ENCODE assay signal across 8 cellular contexts in the genomic region with DNA sequence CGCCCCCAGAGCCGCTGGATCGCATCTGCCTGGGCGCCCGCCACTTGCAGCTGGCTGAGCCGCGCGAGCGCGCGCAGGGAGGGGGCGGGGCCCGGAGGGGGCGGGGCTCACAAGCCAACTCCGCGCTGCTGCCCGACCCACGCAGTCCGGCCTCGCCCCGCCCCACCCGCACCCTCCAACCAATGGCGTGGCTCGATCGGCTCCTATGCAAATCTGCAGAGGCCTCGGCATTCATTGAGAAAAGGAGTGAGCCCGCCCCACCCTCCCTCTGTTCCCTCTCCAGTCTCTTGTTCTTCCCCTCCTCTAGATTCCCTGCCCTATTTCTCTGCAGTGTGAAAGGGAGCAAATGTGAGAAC. TPM values are rescaled to one million over a fixed set of nuclear protein-coding genes. Genes with fewer than 3 reads are reported as not detected.
A peak's percentile ranks its signal among the peaks of the same experiment; 100 is the strongest.
DNase-seq lines count a peak whose midpoint lies in the region; ATAC-seq and TF ChIP-seq lines count a peak whose summit lies in the region.

TSS of gene ALK (minus strand) at position 27 of the 356 bp plus-strand sequence. CDS start 927 bp downstream, outside the sequence.

- H3K4me3 ChIP-seq in CD4-positive, alpha-beta memory T cell (ENCODE audit: low read length in 2 of 2), result no peak within 1 kb of the TSS
- H3K4me3 ChIP-seq in PC-3 (ENCODE audit: low read length) (peak within 1 kb of the TSS; percentile 77), fibroblast of villous mesenchyme (ENCODE audit: low read depth, low read length) (peak within 1 kb of the TSS; percentile 6), neural cell (ENCODE audit: low read length) (peak within 1 kb of the TSS; percentile 88)

- POLR2A ChIA-PET in CD4-positive, alpha-beta memory T cell (lab: Charles Lee; ENCODE audit: partially characterized antibody), result no interaction called here
- POLR2A ChIA-PET in PC-3 (lab: Charles Lee; ENCODE audit: unreplicated experiment), result no interaction called here

- peaks cover 15% of the 10 kb centered on the region for H3K4me1 ChIP-seq in CD4-positive, alpha-beta memory T cell (ENCODE audit: insufficient read depth, low read length)
- H3K4me1 ChIP-seq in PC-3 (ENCODE audit: insufficient read depth, low read length), result peaks cover 13% of the 10 kb centered on the region; the same call in 1 of the 2 replicates

- DNase-seq in CD4-positive, alpha-beta memory T cell, result peak; percentile 9 to 47 (median 11)
- DNase-seq in HUDEP-2 (lab: John Stamatoyannopoulos, UW; ENCODE audit: unreplicated experiment in 76 of 76) (peak in 51 of 76 experiments; percentile 2 to 69 (median 39)), PC-3 (peak; percentile 93), fibroblast of villous mesenchyme (ENCODE audit: low read depth) (peak; percentile 60), stromal cell of bone marrow (ENCODE audit: low read depth) (peak; percentile 65)
- DNase-seq in activated effector memory CD4-positive, alpha-beta T cell treated with anti-CD3 and anti-CD28 coated beads, Interleukin-2, amount 50 U/mL, for 16 hours, result peak; percentile 81

- peaks cover 42 to 45% of the 10 kb centered on the region in 2 donors for H3K27me3 Mint-ChIP-seq in CD4-positive, alpha-beta memory T cell

- H3K9ac ChIP-seq in PC-3 (ENCODE audit: low read length) (no peak within 1 kb of the TSS), neural cell (ENCODE audit: low read length) (peak within 1 kb of the TSS; percentile 65)

- no peaks in the 10 kb centered on the region for H3K9me2 ChIP-seq in PC-3 (replicated peaks; ENCODE audit: low read length)
- H3K9me2 ChIP-seq in neural cell (ENCODE audit: insufficient read depth, low read length), result no peaks in the 10 kb centered on the region

- H3K27me3 ChIP-seq in CD4-positive, alpha-beta memory T cell (ENCODE audit: insufficient read depth, low read length), result peaks cover 27% of the 10 kb centered on the region
- peaks cover 11% of the 10 kb centered on the region; the same call in 1 of the 2 replicates for H3K27me3 ChIP-seq in PC-3 (ENCODE audit: low read length)
- peaks cover 36% of the 10 kb centered on the region for H3K27me3 ChIP-seq in neural cell (ENCODE audit: insufficient read depth, low read depth, low read length)

- no TSS peak for BruUV-seq in PC-3 (replicated peaks; lab: Mats Ljungman, UMichigan)

- H2AFZ ChIP-seq in PC-3 (ENCODE audit: low read length) (peak within 1 kb of the TSS; percentile 87), neural cell (ENCODE audit: low read depth, low read length) (peak within 1 kb of the TSS; percentile 38)

- CTCF ChIA-PET in CD4-positive, alpha-beta memory T cell (lab: Charles Lee; ENCODE audit: partially characterized antibody), result interaction anchor here (1.3 to 4.4 kb wide), 4 partner anchors 8 to 150 kb away, joined by 3 to 21 read pairs (median 4); no protein-coding TSS in a partner anchor
- CTCF ChIA-PET in PC-3 (lab: Charles Lee), result interaction anchor here (0.6 kb wide), 2 partner anchors 115 to 627 kb away, joined by 3 to 7 read pairs; no protein-coding TSS in a partner anchor

- TF ChIP-seq CTCF in PC-3 (conservative IDR thresholded peaks at IDR 0.05; ENCODE audit: low read depth, low read length) (no peak), fibroblast of villous mesenchyme (IDR thresholded peaks at IDR 0.05; ENCODE audit: insufficient read depth, low read depth, low read length) (no peak), neural cell (IDR thresholded peaks at IDR 0.05; ENCODE audit: poor library complexity, severe bottlenecking) (no peak)

- peak within 1 kb of the TSS; percentile 93 for H3K4me2 ChIP-seq in PC-3 (ENCODE audit: low read length)
- H3K4me2 ChIP-seq in neural cell (ENCODE audit: low read length), result peak within 1 kb of the TSS; percentile 78

- intact Hi-C loops in CD4-positive, alpha-beta memory T cell (cut with micrococcal nuclease), result no loop called here
- intact Hi-C loops in PC-3 (cut with micrococcal nuclease), result loop anchor here (5.0 kb wide), 2 partner anchors 259 to 624 kb away; no protein-coding TSS in a partner anchor

- no peak within 1 kb of the TSS for H3K27ac ChIP-seq in CD4-positive, alpha-beta memory T cell (ENCODE audit: low read depth, low read length)
- H3K27ac ChIP-seq in PC-3 (ENCODE audit: low read length) (no peak within 1 kb of the TSS), neural cell (ENCODE audit: low read length) (no peak within 1 kb of the TSS)

- H3K9me3 Mint-ChIP-seq in CD4-positive, alpha-beta memory T cell, result peaks cover 3 to 10% (median 7%) of the 10 kb centered on the region in 8 donors

- H3K79me2 ChIP-seq in PC-3 (ENCODE audit: low read length) (no peaks in the 10 kb centered on the region), neural cell (replicated peaks; ENCODE audit: insufficient read depth, low read length) (peaks cover 10% of the 10 kb centered on the region)

- H3F3A ChIP-seq in PC-3 (ENCODE audit: low read length, unreplicated experiment), result no peaks in the 10 kb centered on the region
- H3F3A ChIP-seq in neural cell (ENCODE audit: insufficient read depth, low read length, poor library complexity, severe bottlenecking), result no peaks in the 10 kb centered on the region

- H3K36me3 ChIP-seq in CD4-positive, alpha-beta memory T cell (ENCODE audit: insufficient read depth, low read length), result no peaks in the 10 kb centered on the region
- H3K36me3 ChIP-seq in PC-3 (ENCODE audit: low read depth, low read length), result no peaks in the 10 kb centered on the region
- H3K36me3 ChIP-seq in neural cell (ENCODE audit: insufficient read depth, low read length), result no peaks in the 10 kb centered on the region

- H3K36me3 Mint-ChIP-seq in CD4-positive, alpha-beta memory T cell, result no peaks in the 10 kb centered on the region

- ATAC-seq in PC-3 (peak; percentile 96), GM21447 (IDR thresholded peaks at IDR 0.05; ENCODE audit: unreplicated experiment) (no peak)

- no peak for TF ChIP-seq RAD21 in neural cell (conservative IDR thresholded peaks at IDR 0.05)

- H3K4me1 Mint-ChIP-seq in CD4-positive, alpha-beta memory T cell, result peaks cover 1 to 20% (median 11%) of the 10 kb centered on the region in 4 donors

- no peak for TF ChIP-seq EP300 in neural cell (conservative IDR thresholded peaks at IDR 0.05; ENCODE audit: poor library complexity, severe bottlenecking)

- H3K4me3 Mint-ChIP-seq in CD4-positive, alpha-beta memory T cell, result peak within 1 kb of the TSS; percentile 57 to 76 (median 62)

- no peaks in the 10 kb centered on the region for H4K20me1 ChIP-seq in PC-3 (ENCODE audit: low read length)
- no peaks in the 10 kb centered on the region for H4K20me1 ChIP-seq in neural cell (ENCODE audit: insufficient read depth)

- H3K27ac Mint-ChIP-seq in CD4-positive, alpha-beta memory T cell, result no peak within 1 kb of the TSS

- H3K9me3 ChIP-seq in CD4-positive, alpha-beta memory T cell (ENCODE audit: control insufficient read depth in 1 of 2, low read length in 2 of 2), result no peaks in the 10 kb centered on the region
- H3K9me3 ChIP-seq in PC-3 (ENCODE audit: low read length) (no peaks in the 10 kb centered on the region), neural cell (ENCODE audit: low read length) (no peaks in the 10 kb centered on the region)

TF ChIP-seq in neural cell, 6 proteins besides CTCF, POLR2A, EP300 and RAD21:
- TF ChIP-seq POLR2AphosphoS5 (IDR thresholded peaks at IDR 0.05) (peak; percentile 36), TAF1 (IDR thresholded peaks at IDR 0.05; ENCODE audit: low read depth) (no peak), EZH2 (IDR thresholded peaks at IDR 0.05; ENCODE audit: borderline replicate concordance, insufficient read depth, low read length, poor library complexity, severe bottlenecking) (no peak)

RNA-seq across cellular contexts. Expression of gene ALK, which starts in this region (rescaled TPM):
- not detected for total RNA-seq in CD4-positive, alpha-beta memory T cell
- polyA plus RNA-seq in CD4-positive, alpha-beta memory T cell, result under 1 TPM in 1 of 2 donors, not detected in 1; 0.07 TPM
- 0.81 and 0.87 TPM in 2 replicates for total RNA-seq in PC-3 (2014; rRNA removed)
- not detected in 2 replicates for total RNA-seq in fibroblast of villous mesenchyme
- polyA plus RNA-seq in neural cell, result 7.1 and 10.1 TPM in 2 replicates
- 28.8 and 32.9 TPM in 2 replicates for polyA minus RNA-seq in neural cell

Comparison
In these comparisons a context has a peak if more than half of its experiments do, and no peak if none do; other contexts are left out.
1. Peak in DNase-seq in CD4-positive, alpha-beta memory T cell; RNA of the gene not detected or under 1 TPM.
2. Peak in DNase-seq, ATAC-seq, H3K4me3 ChIP-seq and H3K4me2 ChIP-seq in PC-3; RNA of the gene not detected or under 1 TPM.
3. Peak in DNase-seq and H3K4me3 ChIP-seq in fibroblast of villous mesenchyme; RNA of the gene not detected or under 1 TPM.
4. DNase-seq: peak in every context shown above with its lines; median percentile 93 in PC-3; 81 in activated effector memory CD4-positive, alpha-beta T cell treated with anti-CD3 and anti-CD28 coated beads, Interleukin-2, amount 50 U/mL, for 16 hours; 65 in stromal cell of bone marrow; 60 in fibroblast of villous mesenchyme; 39 in HUDEP-2; 11 in CD4-positive, alpha-beta memory T cell.